ENCODE assay signal across 29 cellular contexts in the genomic region with DNA sequence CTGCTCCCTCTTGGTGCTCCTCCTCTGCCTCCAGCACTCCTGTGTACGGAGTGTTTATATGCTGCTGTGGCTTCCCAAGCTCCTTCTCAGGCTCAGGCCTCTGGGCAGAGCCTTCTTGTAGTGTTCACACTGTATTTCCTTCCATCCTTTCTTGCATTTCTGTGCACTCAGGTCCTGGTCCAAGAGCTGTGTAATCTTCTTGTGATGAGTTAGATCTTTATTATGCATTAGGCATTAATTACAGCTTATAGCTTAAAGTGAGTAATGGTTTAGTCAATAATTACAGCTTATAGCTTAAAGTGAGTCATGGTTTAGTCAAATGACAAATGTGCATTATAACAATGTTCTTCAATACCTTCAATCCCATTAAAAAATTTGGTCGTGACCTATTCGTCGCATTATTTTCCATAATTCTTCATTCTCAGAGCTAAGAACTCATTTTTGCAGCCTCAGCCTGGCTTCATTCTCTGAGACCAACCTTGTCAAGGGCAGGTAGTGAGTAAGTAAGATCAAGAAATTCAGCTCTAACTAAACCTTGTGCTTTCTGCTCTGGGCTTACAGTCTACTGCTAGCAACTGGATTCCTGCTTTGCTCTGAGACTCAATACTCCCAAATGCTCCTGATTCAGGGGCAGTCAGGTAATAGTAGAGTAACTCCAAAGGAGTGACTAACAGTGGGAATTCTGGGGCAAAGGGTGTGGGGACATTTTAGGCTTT.
DNase-seq lines count a peak whose midpoint lies in the region; ATAC-seq and TF ChIP-seq lines count a peak whose summit lies in the region.
"Had no signal": no experiment of that assay in that cellular context is flagged by ENCODE, and none has a peak within 500 bp of the region (broad histone marks: within the 10 kb centered on the region; RNA-seq: fewer than 3 reads in every experiment).

No MANE protein-coding gene starts in this region.

- CTCF ChIA-PET in PC-3 (lab: Charles Lee), result no interaction called here

- H3K4me3 ChIP-seq in PC-3 (ENCODE audit: low read length) (peak overlapping the region; percentile 19; the same call in 1 of the 2 replicates), epithelial cell of esophagus (ENCODE audit: low read length) (no peak overlapping the region)
- H3K4me3 ChIP-seq: ascending aorta; BLaER1 treated with 17β-estradiol and CSF1 and Interleukin-3, amounts not matched to agents 10 nM and 100 nM; heart right ventricle; K562; testis; uterus had no signal

- H3K4me2 ChIP-seq in PC-3 (ENCODE audit: low read length), result peak overlapping the region; percentile 75
- H3K4me2 ChIP-seq: BLaER1 treated with 17β-estradiol and CSF1 and Interleukin-3, amounts not matched to agents 10 nM and 100 nM had no signal

- no peak for TF ChIP-seq CTCF in PC-3 (conservative IDR thresholded peaks at IDR 0.05; ENCODE audit: low read depth, low read length)
- TF ChIP-seq CTCF in epithelial cell of esophagus (IDR thresholded peaks at IDR 0.05; ENCODE audit: insufficient read depth, low read depth, low read length, missing control alignments), result no peak

- H3K27ac ChIP-seq in PC-3 (ENCODE audit: low read length), result peak overlapping the region; percentile 94
- H3K27ac ChIP-seq: ascending aorta; BLaER1 treated with 17β-estradiol and CSF1 and Interleukin-3, amounts not matched to agents 10 nM and 100 nM; heart right ventricle; testis; uterus had no signal

- H4K20me1 ChIP-seq in PC-3 (ENCODE audit: low read length), result no peaks in the 10 kb centered on the region
- H4K20me1 ChIP-seq: BLaER1 treated with 17β-estradiol and CSF1 and Interleukin-3, amounts not matched to agents 10 nM and 100 nM had no signal

- ATAC-seq in PC-3, result peak; percentile 75
- ATAC-seq in HG03432 (IDR thresholded peaks at IDR 0.05; ENCODE audit: unreplicated experiment), result no peak
- ATAC-seq in GM18505 (IDR thresholded peaks at IDR 0.05; ENCODE audit: unreplicated experiment), result no peak
- ATAC-seq: activated naive CD4-positive, alpha-beta T cell treated with anti-CD3 and anti-CD28 coated beads, Interleukin-2, amount 50 U/mL, for 72 hours; K562; left colon had no signal

- H3F3A ChIP-seq in PC-3 (ENCODE audit: low read length, unreplicated experiment), result peaks cover 5% of the 10 kb centered on the region

- peak overlapping the region; percentile 38; the same call in 1 of the 2 replicates for H3K9ac ChIP-seq in PC-3 (ENCODE audit: low read length)
- H3K9ac ChIP-seq: BLaER1 treated with 17β-estradiol and CSF1 and Interleukin-3, amounts not matched to agents 10 nM and 100 nM had no signal

- intact Hi-C loops in PC-3 (cut with micrococcal nuclease), result no loop called here

- H3K9me2 ChIP-seq in PC-3 (replicated peaks; ENCODE audit: low read length), result no peaks in the 10 kb centered on the region

- peak overlapping the region; percentile 19; the same call in 1 of the 2 replicates for H2AFZ ChIP-seq in PC-3 (ENCODE audit: low read length)

- H3K79me2 ChIP-seq in PC-3 (ENCODE audit: low read length), result no peaks in the 10 kb centered on the region

- no peaks in the 10 kb centered on the region for H3K27me3 ChIP-seq in PC-3 (ENCODE audit: low read length)
- H3K27me3 ChIP-seq: ascending aorta; BLaER1 treated with 17β-estradiol and CSF1 and Interleukin-3, amounts not matched to agents 10 nM and 100 nM; heart right ventricle; testis; uterus had no signal

- BruUV-seq in PC-3 (replicated peaks; lab: Mats Ljungman, UMichigan), result no TSS peak

- peak; percentile 22 for DNase-seq in EL
- DNase-seq in PC-3, result peak; percentile 75
- peak; percentile 77 for DNase-seq in epithelial cell of esophagus (ENCODE audit: low read depth)
- DNase-seq in renal cortical epithelial cell (ENCODE audit: low read depth), result peak; percentile 15
- no peak for DNase-seq in NCI-H2081 (lab: John Stamatoyannopoulos, UW)
- DNase-seq in NCI-H446 (lab: John Stamatoyannopoulos, UW), result no peak
- DNase-seq: activated CD4-positive, alpha-beta T cell treated with anti-CD3 and anti-CD28 coated beads, Interleukin-2, amount 50 U/mL, for 4 hours; activated CD4-positive, CD25-positive, alpha-beta regulatory T cell; central memory CD4-positive, alpha-beta T cell; COR-L47; dermis blood vessel endothelial cell; DND-41; heart right ventricle; left colon; mesendoderm; naive B cell; NCI-H1694 treated with DMSO at 0.1 percent for 48 hours; nucleus accumbens; OCI-M1; SHP77 treated with DMSO at 0.1 percent for 48 hours; stimulated activated naive CD4-positive, alpha-beta T cell; testis; uterus had no signal

- no peaks in the 10 kb centered on the region for H3K36me3 ChIP-seq in PC-3 (ENCODE audit: low read depth, low read length)
- H3K36me3 ChIP-seq: ascending aorta; BLaER1 treated with 17β-estradiol and CSF1 and Interleukin-3, amounts not matched to agents 10 nM and 100 nM; heart right ventricle; uterus had no signal

- no peak for TF ChIP-seq POLR2A in GM18505 (IDR thresholded peaks at IDR 0.05; ENCODE audit: borderline replicate concordance, extremely low read depth, insufficient read depth, insufficient read length)

- no peaks in the 10 kb centered on the region for H3K9me3 ChIP-seq in PC-3 (ENCODE audit: low read length)
- H3K9me3 ChIP-seq: ascending aorta; BLaER1 treated with 17β-estradiol and CSF1 and Interleukin-3, amounts not matched to agents 10 nM and 100 nM; heart right ventricle; testis; uterus had no signal

- peaks cover 51% of the 10 kb centered on the region for H3K4me1 ChIP-seq in PC-3 (ENCODE audit: insufficient read depth, low read length)
- H3K4me1 ChIP-seq: ascending aorta, testis, uterus had no signal

- POLR2A ChIA-PET in PC-3 (lab: Charles Lee; ENCODE audit: unreplicated experiment), result no interaction called here

Comparison
In these comparisons a context has a peak if more than half of its experiments do, and no peak if none do; other contexts are left out.
1. DNase-seq: peak in EL (single experiment), PC-3 (single experiment), epithelial cell of esophagus (single experiment) and renal cortical epithelial cell (single experiment); none in NCI-H2081 (0 of 2) and NCI-H446 (0 of 2).